13 cellular contexts compared by ENCODE assay signal in genomic region chr18:60892855-60893254, GRCh38.
DNase-seq lines count a peak whose midpoint lies in the region; ATAC-seq, FAIRE-seq and TF ChIP-seq lines count a peak whose summit lies in the region.
"Had no signal": no experiment of that assay in that cellular context is flagged by ENCODE, and none has a peak within 500 bp of the region (broad histone marks: within the 10 kb centered on the region; RNA-seq: fewer than 3 reads in every experiment).

No MANE protein-coding gene starts in this region.

- no peak overlapping the region for H3K27ac Mint-ChIP-seq in stimulated activated naive CD8-positive, alpha-beta T cell treated with anti-CD3 and anti-CD28 coated beads, Interleukin-15, amount 100 ng/mL, for 72 hours
- H3K27ac Mint-ChIP-seq in WTC11 = no peak overlapping the region
- H3K27ac Mint-ChIP-seq: brain had no signal

- H3K27me3 Mint-ChIP-seq in stimulated activated naive CD8-positive, alpha-beta T cell treated with anti-CD3 and anti-CD28 coated beads, Interleukin-15, amount 100 ng/mL, for 72 hours = no peaks in the 10 kb centered on the region
- H3K27me3 Mint-ChIP-seq in WTC11 (ENCODE audit: low read depth) = no peaks in the 10 kb centered on the region

- H3K27me3 ChIP-seq in endothelial cell of umbilical vein (ENCODE audit: control insufficient read depth in 2 of 2, insufficient read depth in 2 of 2, low read length in 2 of 2) = no peaks in the 10 kb centered on the region
- H3K27me3 ChIP-seq: BE2C, Peyer's patch had no signal

- dilution Hi-C loops in endothelial cell of umbilical vein (cut with MboI; ENCODE audit: extremely low pct_ligation_motif_present, low sequenced_read_pairs) = no loop called here

- peak; percentile 69 for DNase-seq in Caki2 (ENCODE audit: low read depth)
- DNase-seq in NB4 (ENCODE audit: low read depth) = peak; percentile 64
- no peak for DNase-seq in endothelial cell of umbilical vein (ENCODE audit: low read depth, low spot score)
- DNase-seq in lung microvascular endothelial cell (ENCODE audit: low read depth in 2 of 2) = peak; percentile 30 to 77
- no peak for DNase-seq in stimulated activated naive CD8-positive, alpha-beta T cell treated with anti-CD3 and anti-CD28 coated beads, Interleukin-15, amount 100 ng/mL, for 72 hours
- no peak for DNase-seq in stimulated activated CD4-positive, alpha-beta T cell treated with anti-CD3 and anti-CD28 coated beads, Interleukin-15, amount 100 ng/mL, for 24 hours
- no peak for DNase-seq in GM12892 (ENCODE audit: insufficient read length)
- no peak for DNase-seq in WTC11 (ENCODE audit: low spot score)
- DNase-seq: BE2C; NCI-H2081 treated with DMSO at 0.1 percent for 48 hours; Peyer's patch; stimulated activated CD4-positive, alpha-beta T cell treated with anti-CD3 and anti-CD28 coated beads, Interleukin-4, amount 100 ng/mL, for 4 hours had no signal

- H3K4me3 ChIP-seq in NB4 (ENCODE audit: low read depth, low read length) (no peak overlapping the region), endothelial cell of umbilical vein (replicated peaks in 1 of 3; ENCODE audit: insufficient read depth in 1 of 3, low read depth in 1 of 3, low read length in 3 of 3) (no peak overlapping the region)
- H3K4me3 ChIP-seq: Peyer's patch had no signal

- H3K36me3 ChIP-seq in endothelial cell of umbilical vein (ENCODE audit: control insufficient read depth in 2 of 2, extremely low read depth in 1 of 2, insufficient read depth in 2 of 2, low read length in 2 of 2) = no peaks in the 10 kb centered on the region
- H3K36me3 ChIP-seq: BE2C, Peyer's patch had no signal

- H3K4me1 ChIP-seq in endothelial cell of umbilical vein (ENCODE audit: control insufficient read depth, extremely low read depth, insufficient read depth, low read length) = peaks cover 29% of the 10 kb centered on the region
- H3K4me1 ChIP-seq: BE2C, Peyer's patch had no signal

- peaks cover 0 to 6% of the 10 kb centered on the region in 2 donors for H3K9me3 Mint-ChIP-seq in stimulated activated naive CD8-positive, alpha-beta T cell treated with anti-CD3 and anti-CD28 coated beads, Interleukin-15, amount 100 ng/mL, for 72 hours
- no peaks in the 10 kb centered on the region for H3K9me3 Mint-ChIP-seq in WTC11
- H3K9me3 Mint-ChIP-seq: brain had no signal

- ATAC-seq in stimulated activated naive CD8-positive, alpha-beta T cell treated with anti-CD3 and anti-CD28 coated beads, Interleukin-15, amount 100 ng/mL, for 72 hours = no peak
- no peak for ATAC-seq in WTC11

- no TSS peak for BruUV-seq in endothelial cell of umbilical vein (replicated peaks; lab: Mats Ljungman, UMichigan)

- H3K4me1 Mint-ChIP-seq in stimulated activated naive CD8-positive, alpha-beta T cell treated with anti-CD3 and anti-CD28 coated beads, Interleukin-15, amount 100 ng/mL, for 72 hours = no peaks in the 10 kb centered on the region
- H3K4me1 Mint-ChIP-seq in WTC11 = peaks cover 4% of the 10 kb centered on the region; the same call in 1 of the 2 replicates

- no peak overlapping the region for H2AFZ ChIP-seq in endothelial cell of umbilical vein (ENCODE audit: low read depth, low read length)

- intact Hi-C loops in endothelial cell of umbilical vein (cut with micrococcal nuclease) = loop anchor here (1.0 to 5.0 kb wide), 3 partner anchors 20 to 141 kb away; no protein-coding TSS in a partner anchor

- H3K4me2 ChIP-seq in endothelial cell of umbilical vein (ENCODE audit: insufficient read depth, low read length) = peak overlapping the region; percentile 24

- no peak overlapping the region for H3K4me3 Mint-ChIP-seq in stimulated activated naive CD8-positive, alpha-beta T cell treated with anti-CD3 and anti-CD28 coated beads, Interleukin-15, amount 100 ng/mL, for 72 hours
- no peak overlapping the region for H3K4me3 Mint-ChIP-seq in WTC11
- H3K4me3 Mint-ChIP-seq: brain had no signal

- TF ChIP-seq POLR2A in NB4 (IDR thresholded peaks at IDR 0.05; ENCODE audit: extremely low read depth, insufficient read length) (no peak), endothelial cell of umbilical vein (IDR thresholded peaks at IDR 0.05; ENCODE audit: low read depth, low read length) (no peak), GM12892 (IDR thresholded peaks at IDR 0.05; ENCODE audit: low read depth, low read length) (no peak)

- H3K9me3 ChIP-seq in endothelial cell of umbilical vein (replicated peaks; ENCODE audit: control insufficient read depth, insufficient read depth, low read length) = no peaks in the 10 kb centered on the region
- H3K9me3 ChIP-seq: BE2C, Peyer's patch had no signal

- H3K79me2 ChIP-seq in endothelial cell of umbilical vein (ENCODE audit: control insufficient read depth, insufficient read depth, low read length) = no peaks in the 10 kb centered on the region

- H3K9ac ChIP-seq in endothelial cell of umbilical vein (replicated peaks; ENCODE audit: extremely low read depth, insufficient read depth, low read length) = no peak overlapping the region

- H3K9me1 ChIP-seq in endothelial cell of umbilical vein (replicated peaks; ENCODE audit: control insufficient read depth, extremely low read depth, insufficient read depth, low read length) = no peaks in the 10 kb centered on the region

- H3K36me3 Mint-ChIP-seq in WTC11 = no peaks in the 10 kb centered on the region
- H3K36me3 Mint-ChIP-seq: brain had no signal

- TF ChIP-seq CTCF in NB4 (IDR thresholded peaks at IDR 0.05; ENCODE audit: low read depth, low read length) (no peak), endothelial cell of umbilical vein (IDR thresholded peaks at IDR 0.05; ENCODE audit: extremely low read depth in 1 of 2, insufficient read depth in 1 of 2, low read depth in 1 of 2, low read length in 2 of 2) (no peak), WTC11 (IDR thresholded peaks at IDR 0.05) (no peak)

- in situ Hi-C loops in Caki2 (cut with HindIII; ENCODE audit: low pct_unique_long_range_greater_than_20kb, low sequenced_read_pairs) = no loop called here

- H4K20me1 ChIP-seq in endothelial cell of umbilical vein (replicated peaks; ENCODE audit: control insufficient read depth, extremely low read depth, insufficient read depth, low read length) = no peaks in the 10 kb centered on the region

- FAIRE-seq in endothelial cell of umbilical vein (lab: Jason Lieb, UNC) (no peak), GM12892 (lab: Jason Lieb, UNC) (no peak)

- CTCF ChIA-PET in endothelial cell of umbilical vein (lab: Charles Lee) = interaction anchor here (1.4 to 2.7 kb wide), 4 partner anchors 19 to 87 kb away, joined by 3 to 15 read pairs (median 5); no protein-coding TSS in a partner anchor
- CTCF ChIA-PET in WTC11 (lab: Charles Lee) = no interaction called here

- peak overlapping the region; percentile 68 for H3K27ac ChIP-seq in endothelial cell of umbilical vein (ENCODE audit: insufficient read depth, low read depth, low read length)
- H3K27ac ChIP-seq: Peyer's patch had no signal

- POLR2A ChIA-PET in endothelial cell of umbilical vein (lab: Charles Lee) (no interaction called here), WTC11 (lab: Charles Lee) (no interaction called here)

TF ChIP-seq in endothelial cell of umbilical vein, 7 proteins besides CTCF, POLR2A, EP300 and RAD21:
- TF ChIP-seq GATA2 (IDR thresholded peaks at IDR 0.05; ENCODE audit: insufficient read depth, insufficient read length, low read depth, low read length) (peak; percentile 81), JUN (IDR thresholded peaks at IDR 0.05; ENCODE audit: borderline replicate concordance, insufficient read depth, insufficient read length, low read depth) (no peak), MYC (IDR thresholded peaks at IDR 0.05; ENCODE audit: low read depth, low read length) (no peak), POLR2AphosphoS5 (IDR thresholded peaks at IDR 0.05; ENCODE audit: insufficient read depth, low read depth, low read length) (no peak)

TF ChIP-seq in WTC11, 78 proteins besides CTCF, POLR2A, EP300 and RAD21 (continues in another document):
- no peak for TF ChIP-seq E2F1 (CRISPR knock-in tag; IDR thresholded peaks at IDR 0.05)
- no peak for TF ChIP-seq TCF7 (CRISPR knock-in tag; IDR thresholded peaks at IDR 0.05; ENCODE audit: low read depth)
- TF ChIP-seq GTF2I (CRISPR knock-in tag; conservative IDR thresholded peaks at IDR 0.05) = no peak
- no peak for TF ChIP-seq SP1 (CRISPR knock-in tag; conservative IDR thresholded peaks at IDR 0.05)
- no peak for TF ChIP-seq ESRRA (CRISPR knock-in tag; IDR thresholded peaks at IDR 0.05; ENCODE audit: borderline replicate concordance)
- TF ChIP-seq FOXP1 (CRISPR knock-in tag; IDR thresholded peaks at IDR 0.05; ENCODE audit: borderline replicate concordance) = no peak

Comparison
In these comparisons a context has a peak if more than half of its experiments do, and no peak if none do; other contexts are left out.
1. DNase-seq: peak in Caki2 (single experiment), NB4 (single experiment) and lung microvascular endothelial cell (2 of 2); none in endothelial cell of umbilical vein (single experiment), stimulated activated naive CD8-positive, alpha-beta T cell treated with anti-CD3 and anti-CD28 coated beads, Interleukin-15, amount 100 ng/mL, for 72 hours (0 of 2), stimulated activated CD4-positive, alpha-beta T cell treated with anti-CD3 and anti-CD28 coated beads, Interleukin-15, amount 100 ng/mL, for 24 hours (single experiment), GM12892 (single experiment) and WTC11 (single experiment).